In genomic region chr6:44122821-44123220, GRCh38 we compare ENCODE assay signal across 10 cellular contexts. TPM values are rescaled to one million over a fixed set of nuclear protein-coding genes. Genes with fewer than 3 reads are reported as not detected.
DNase-seq lines count a peak whose midpoint lies in the region; ATAC-seq, FAIRE-seq and TF ChIP-seq lines count a peak whose summit lies in the region.
"Had no signal": no experiment of that assay in that cellular context is flagged by ENCODE, and none has a peak within 500 bp of the region (broad histone marks: within the 10 kb centered on the region; RNA-seq: fewer than 3 reads in every experiment).

No MANE protein-coding gene starts in this region.

- peaks cover 29% of the 10 kb centered on the region for H3K36me3 ChIP-seq in BLaER1
- H3K36me3 ChIP-seq in KMS-11 (ENCODE audit: insufficient read depth): no peaks in the 10 kb centered on the region
- 0 out of 4 replicates have a peak, but pooled peaks cover 0 to 6% of the 10 kb centered on the region in 2 experiments for H3K36me3 ChIP-seq in GM12878 (ENCODE audit: control insufficient read depth in 2 of 2, insufficient read depth in 2 of 2, low read length in 1 of 2)

- no peaks in the 10 kb centered on the region for H3K9me3 ChIP-seq in BLaER1
- no peaks in the 10 kb centered on the region for H3K9me3 ChIP-seq in GM12878 (replicated peaks; ENCODE audit: control insufficient read depth, insufficient read depth, low read length)

- TF ChIP-seq CTCF in KMS-11 (conservative IDR thresholded peaks at IDR 0.05; ENCODE audit: low read depth, low read length) (no peak), GM12878 (IDR thresholded peaks at IDR 0.05 in 2 of 3, conservative IDR thresholded peaks at IDR 0.05 in 1 of 3; ENCODE audit: control insufficient read depth in 2 of 3, extremely low read depth in 1 of 3, insufficient read depth in 1 of 3, low read depth in 3 of 3, low read length in 3 of 3) (no peak)

- H3K27me3 ChIP-seq in BLaER1 (no peaks in the 10 kb centered on the region), KMS-11 (ENCODE audit: insufficient read depth, low read depth) (no peaks in the 10 kb centered on the region), GM12878 (replicated peaks in 1 of 2; ENCODE audit: control insufficient read depth in 2 of 2, insufficient read depth in 2 of 2, low read length in 1 of 2) (no peaks in the 10 kb centered on the region)
- H3K27me3 ChIP-seq: brain microvascular endothelial cell had no signal

- POLR2A ChIA-PET in GM12878 (lab: Charles Lee): interaction anchor here (1.4 kb wide), 1 partner anchor 123 kb away, joined by 4 read pairs; no protein-coding TSS in a partner anchor

- intact Hi-C loops in GM12878 (cut with micrococcal nuclease; ENCODE audit: unreplicated experiment): no loop called here

- peaks cover 90% of the 10 kb centered on the region for H4K20me1 ChIP-seq in BLaER1
- peaks cover 72% of the 10 kb centered on the region for H4K20me1 ChIP-seq in KMS-11 (ENCODE audit: insufficient read depth)
- peaks cover 8% of the 10 kb centered on the region for H4K20me1 ChIP-seq in GM12878 (ENCODE audit: control insufficient read depth, insufficient read depth)

- no peak for TF ChIP-seq EP300 in GM12878 (IDR thresholded peaks at IDR 0.05; ENCODE audit: borderline replicate concordance in 1 of 2, control insufficient read depth in 1 of 2, low read depth in 2 of 2, low read length in 2 of 2)

- SMC1A ChIA-PET in GM12878 (lab: Charles Lee; ENCODE audit: uncharacterized antibody, unreplicated experiment): interaction anchor here (0.7 to 1.0 kb wide), 2 partner anchors 15 to 26 kb away, joined by 3 to 4 read pairs; no protein-coding TSS in a partner anchor

- H3K4me1 ChIP-seq in BLaER1 (peaks cover 85% of the 10 kb centered on the region), KMS-11 (ENCODE audit: low read depth, poor library complexity, severe bottlenecking) (peaks cover 78% of the 10 kb centered on the region), GM12878 (ENCODE audit: control insufficient read depth, insufficient read depth, low read length) (peaks cover 33% of the 10 kb centered on the region)

- RAD21 ChIA-PET in GM12878 (lab: Charles Lee; ENCODE audit: unreplicated experiment): interaction anchor here (1.5 kb wide), 1 partner anchor 50 kb away, joined by 5 read pairs; no protein-coding TSS in a partner anchor

- H3K27ac ChIP-seq in BLaER1 (no peak overlapping the region), KMS-11 (no peak overlapping the region), GM12878 (ENCODE audit: control insufficient read depth, insufficient read depth) (peak overlapping the region; percentile 31)
- H3K27ac ChIP-seq: brain microvascular endothelial cell had no signal

- H3K4me2 ChIP-seq in BLaER1 (peak overlapping the region; percentile 96), KMS-11 (peak overlapping the region; percentile 14; the same call in 1 of the 2 replicates), GM12878 (ENCODE audit: control insufficient read depth, insufficient read depth) (peak overlapping the region; percentile 96)

- in situ Hi-C loops in GM12878 (cut with MboI): no loop called here

- no peak for ATAC-seq in GM12878
- ATAC-seq in HG02763 (IDR thresholded peaks at IDR 0.05; ENCODE audit: unreplicated experiment): no peak
- no peak for ATAC-seq in GM21717 (IDR thresholded peaks at IDR 0.05; ENCODE audit: unreplicated experiment)
- ATAC-seq in HG02623 (IDR thresholded peaks at IDR 0.05; ENCODE audit: unreplicated experiment): no peak

- 10% methylated on average over 1 of the region's 1 CpG for WGBS in GM12878 (ENCODE audit: insufficient coverage, insufficient replicate concordance, low lambda C conversion rate, missing lambda C conversion rate)

- no peak overlapping the region for H3K4me3 ChIP-seq in BLaER1
- no peak overlapping the region for H3K4me3 ChIP-seq in KMS-11 (IDR thresholded peaks at IDR 0.05; ENCODE audit: insufficient read depth, low read depth, low read length)
- peak overlapping the region; percentile 46; the same call in 1 of the 2 replicates for H3K4me3 ChIP-seq in GM12878

- CTCF ChIA-PET in GM12878 (lab: Yijun Ruan, JAX): interaction anchor here (0.8 to 1.8 kb wide), 4 partner anchors 10 to 353 kb away, joined by 3 to 11 read pairs (median 4); partner anchors contain the start of gene VEGFA

- H3K79me2 ChIP-seq in KMS-11 (ENCODE audit: insufficient read depth, low read depth) (peaks cover 91% of the 10 kb centered on the region), GM12878 (ENCODE audit: control insufficient read depth, insufficient read depth, low read length) (peaks cover 96% of the 10 kb centered on the region)

- H3K9ac ChIP-seq in BLaER1 (0 out of 2 replicates have a peak overlapping the region, but pooled peaks have one; percentile 0), KMS-11 (no peak overlapping the region), GM12878 (ENCODE audit: control insufficient read depth, insufficient read depth, low read length) (no peak overlapping the region; the same call in 1 of the 2 replicates)

- peak; percentile 25 for DNase-seq in GM12878 (ENCODE audit: low read depth, low spot score)
- peak; percentile 72 to 89 for DNase-seq in lung microvascular endothelial cell (ENCODE audit: low read depth in 2 of 2)
- no peak for DNase-seq in NCI-H1694 treated with DMSO at 0.1 percent for 48 hours (lab: John Stamatoyannopoulos, UW)
- DNase-seq: brain microvascular endothelial cell had no signal

- no peak for TF ChIP-seq POLR2A in GM12878 (IDR thresholded peaks at IDR 0.05; ENCODE audit: low read depth, low read length)

- TF ChIP-seq RAD21 in GM12878 (IDR thresholded peaks at IDR 0.05; ENCODE audit: insufficient read depth, low read depth, low read length): no peak

- FAIRE-seq in GM12878 (lab: Jason Lieb, UNC): no peak

- no peak overlapping the region for H2AFZ ChIP-seq in KMS-11 (ENCODE audit: low read depth)
- no peak overlapping the region for H2AFZ ChIP-seq in GM12878 (ENCODE audit: control insufficient read depth, low read depth, low read length)

- no TSS peak for BruUV-seq in GM12878 (replicated peaks; lab: Mats Ljungman, UMichigan)

TF ChIP-seq in GM12878, 131 proteins besides CTCF, POLR2A, EP300 and RAD21 (continues in another document):
- TF ChIP-seq BMI1 (IDR thresholded peaks at IDR 0.05; ENCODE audit: borderline replicate concordance) (no peak), DPF2 (IDR thresholded peaks at IDR 0.05) (no peak)

RNA-seq across cellular contexts. Expression of gene MRPL14, which starts 4.4 kb away (rescaled TPM):
- 26.2 and 26.4 TPM in 2 replicates for total RNA-seq in GM12878 (2013; cell fraction: nucleolus; rRNA removed)
- 107 and 109 TPM in 2 replicates for total RNA-seq in GM12878 (2014; rRNA removed)
- total RNA-seq in GM12878 (2014; rRNA removed; fragmentation: Illumina TruSeq; extraction: Trizol): 74.9 and 80.5 TPM in 2 replicates
- total RNA-seq in GM12878 (2021): 85.9 and 91.1 TPM in 2 replicates
- polyA plus RNA-seq in GM12878 (2011; ENCODE audit: low read depth): 45.9 TPM
- 91.6 and 128 TPM in 2 replicates for polyA plus RNA-seq in GM12878 (2011; rRNA removed)
- polyA plus RNA-seq in GM12878 (2011; cell fraction: cytosol; rRNA removed): 127 and 146 TPM in 2 replicates
- 48.1 and 49.3 TPM in 2 replicates for polyA plus RNA-seq in GM12878 (2011; cell fraction: nucleus; rRNA removed)
- polyA plus RNA-seq in GM12878 (2012): 68.0 and 83.2 TPM in 2 replicates
- polyA plus RNA-seq in GM12878 (2014; fragmentation: Illumina TruSeq; extraction: Trizol): 68.1 and 87.4 TPM in 2 replicates
- 100 to 1,000 TPM; 291 to 294 TPM for polyA plus RNA-seq in GM12878 (2014; fragmentation: Nextera tagmentation; extraction: Ambion mirVana)
- 117 and 145 TPM in 2 replicates for polyA plus RNA-seq in GM12878 (2014; rRNA removed)
- 100 to 1,000 TPM; 170 to 193 TPM for polyA plus RNA-seq in GM12878 (2016; fragmentation: Nextera tagmentation; extraction: Ambion mirVana)
- 21.9 and 36.1 TPM in 2 replicates for polyA minus RNA-seq in GM12878 (2011; rRNA and poly(A)+ RNA removed)
- 16.8 and 17.4 TPM in 2 replicates for polyA minus RNA-seq in GM12878 (2011; cell fraction: cytosol; rRNA and poly(A)+ RNA removed)
- polyA minus RNA-seq in GM12878 (2011; cell fraction: nucleus; rRNA and poly(A)+ RNA removed): 7.9 and 9.6 TPM in 2 replicates
- 65.4 and 67.1 TPM in 2 replicates for total RNA-seq in lung microvascular endothelial cell

RNA-seq across cellular contexts. Expression of gene TMEM63B, which starts 4.5 kb away (rescaled TPM):
- 27.1 and 27.5 TPM in 2 replicates for total RNA-seq in GM12878 (2013; cell fraction: nucleolus; rRNA removed)
- 7.1 and 7.5 TPM in 2 replicates for total RNA-seq in GM12878 (2014; rRNA removed)
- total RNA-seq in GM12878 (2014; rRNA removed; fragmentation: Illumina TruSeq; extraction: Trizol): 4.0 and 4.1 TPM in 2 replicates
- total RNA-seq in GM12878 (2021): 12.8 and 14.8 TPM in 2 replicates
- polyA plus RNA-seq in GM12878 (2011; ENCODE audit: low read depth): 5.4 TPM
- 9.2 and 15.0 TPM in 2 replicates for polyA plus RNA-seq in GM12878 (2011; rRNA removed)
- 21.7 and 22.5 TPM in 2 replicates for polyA plus RNA-seq in GM12878 (2011; cell fraction: cytosol; rRNA removed)
- polyA plus RNA-seq in GM12878 (2011; cell fraction: nucleus; rRNA removed): 54.7 and 59.6 TPM in 2 replicates
- polyA plus RNA-seq in GM12878 (2012): 8.2 and 11.7 TPM in 2 replicates
- polyA plus RNA-seq in GM12878 (2014; fragmentation: Illumina TruSeq; extraction: Trizol): 7.4 and 9.5 TPM in 2 replicates
- under 1 TPM in 1 of 2 experiments, not detected in 1; 0.09 TPM for polyA plus RNA-seq in GM12878 (2014; fragmentation: Nextera tagmentation; extraction: Ambion mirVana)
- polyA plus RNA-seq in GM12878 (2014; rRNA removed): 9.5 and 10.2 TPM in 2 replicates
- polyA plus RNA-seq in GM12878 (2016; fragmentation: Nextera tagmentation; extraction: Ambion mirVana): 1 to 10 TPM; 4.3 to 5.1 TPM
- 36.4 and 36.7 TPM in 2 replicates for polyA minus RNA-seq in GM12878 (2011; rRNA and poly(A)+ RNA removed)
- 9.3 and 13.2 TPM in 2 replicates for polyA minus RNA-seq in GM12878 (2011; cell fraction: cytosol; rRNA and poly(A)+ RNA removed)
- polyA minus RNA-seq in GM12878 (2011; cell fraction: nucleus; rRNA and poly(A)+ RNA removed): 8.3 and 15.1 TPM in 2 replicates
- 11.3 and 21.2 TPM in 2 replicates for total RNA-seq in lung microvascular endothelial cell

RNA-seq across cellular contexts. Expression of gene CAPN11, which starts 35.8 kb away (rescaled TPM):
- not detected in 2 replicates for total RNA-seq in GM12878 (2013; cell fraction: nucleolus; rRNA removed)
- total RNA-seq in GM12878 (2014; rRNA removed) (0.11 and 0.34 TPM in 2 replicates), GM12878 (2014; rRNA removed; fragmentation: Illumina TruSeq; extraction: Trizol) (0.09 and 0.22 TPM in 2 replicates), GM12878 (2021) (0.29 and 0.44 TPM in 2 replicates), lung microvascular endothelial cell (0.20 and 0.65 TPM in 2 replicates)
- polyA plus RNA-seq in GM12878 (2011; ENCODE audit: low read depth): 0.35 TPM
- polyA plus RNA-seq in GM12878 (2011; rRNA removed) (0.39 and 0.50 TPM in 2 replicates), GM12878 (2014; fragmentation: Illumina TruSeq; extraction: Trizol) (0.28 and 0.46 TPM in 2 replicates), GM12878 (2014; fragmentation: Nextera tagmentation; extraction: Ambion mirVana) (under 1 TPM; 0.05 to 0.06 TPM), GM12878 (2014; rRNA removed) (0.35 and 0.42 TPM in 2 replicates), GM12878 (2016; fragmentation: Nextera tagmentation; extraction: Ambion mirVana) (under 1 TPM; 0.15 to 0.37 TPM)
- 0.37 and 0.52 TPM in 2 replicates for polyA plus RNA-seq in GM12878 (2011; cell fraction: cytosol; rRNA removed)
- 2.4 and 4.4 TPM in 2 replicates for polyA plus RNA-seq in GM12878 (2011; cell fraction: nucleus; rRNA removed)
- polyA plus RNA-seq in GM12878 (2012): 0.41 and 0.73 TPM in 2 replicates
- 0.22 and 0.41 TPM in 2 replicates for polyA minus RNA-seq in GM12878 (2011; rRNA and poly(A)+ RNA removed)
- not detected in 2 replicates for polyA minus RNA-seq in GM12878 (2011; cell fraction: cytosol; rRNA and poly(A)+ RNA removed)
- 0.36 and 1.1 TPM in 2 replicates for polyA minus RNA-seq in GM12878 (2011; cell fraction: nucleus; rRNA and poly(A)+ RNA removed)
- polyA plus RNA-seq: neural cell had no signal

Comparison
In these comparisons a context has a peak if more than half of its experiments do, and no peak if none do; other contexts are left out.
1. H3K4me2 ChIP-seq: peak in every context shown above with its lines; median percentile 96 in BLaER1; 96 in GM12878; 14 in KMS-11.